2 cellular contexts compared by ENCODE assay signal in the genomic region with DNA sequence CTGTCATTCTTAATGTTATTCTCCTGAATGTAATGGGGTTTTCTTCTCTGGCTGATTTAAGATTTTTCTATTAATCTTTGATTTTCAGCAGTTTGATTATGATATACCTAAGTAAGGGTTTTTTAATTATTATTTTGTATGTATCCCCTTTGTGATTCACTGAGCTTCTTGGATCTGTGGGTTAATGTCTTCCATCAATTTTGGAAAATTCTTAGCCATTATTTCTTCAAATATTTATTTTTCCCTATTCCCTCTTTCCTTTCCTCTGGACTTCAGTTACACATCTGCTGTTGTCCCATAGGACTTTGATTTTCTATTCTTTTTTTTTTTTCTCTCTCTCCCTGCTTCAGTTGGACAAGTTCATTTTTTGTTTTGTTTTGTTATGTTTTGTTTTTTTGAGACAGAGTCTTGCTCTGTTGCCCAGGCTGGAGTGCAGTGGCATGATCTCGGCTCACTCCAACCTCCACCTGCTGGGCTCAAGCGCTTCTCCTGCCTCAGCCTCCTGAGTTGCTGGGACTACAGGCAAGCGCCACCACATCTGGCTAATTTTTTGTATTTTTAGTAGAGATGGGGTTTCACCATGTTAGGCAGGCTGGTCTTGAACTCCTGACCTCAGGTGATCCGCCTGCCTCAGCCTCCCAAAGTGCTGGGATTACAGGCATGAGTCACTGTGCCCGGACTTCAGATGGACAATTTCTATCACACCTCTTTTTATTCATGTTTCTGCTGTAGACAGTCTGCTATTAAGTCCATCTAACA.
TF ChIP-seq lines count a peak whose summit lies in the region.

No MANE protein-coding gene starts in this region.

TF ChIP-seq in GM12878, 131 proteins besides CTCF, POLR2A, EP300 and RAD21:
- no peak for TF ChIP-seq ZNF384 (IDR thresholded peaks at IDR 0.05; ENCODE audit: borderline replicate concordance, low read depth, low read length)
- TF ChIP-seq DPF2 (IDR thresholded peaks at IDR 0.05), result no peak
- no peak for TF ChIP-seq TCF7 (IDR thresholded peaks at IDR 0.05; ENCODE audit: borderline replicate concordance)
- no peak for TF ChIP-seq NR2C1 (IDR thresholded peaks at IDR 0.05)
- TF ChIP-seq BCL11A (IDR thresholded peaks at IDR 0.05; ENCODE audit: low read depth, low read length), result no peak
- TF ChIP-seq ZNF207 (IDR thresholded peaks at IDR 0.05; ENCODE audit: borderline replicate concordance), result no peak
- no peak for TF ChIP-seq RELA (IDR thresholded peaks at IDR 0.05; ENCODE audit: borderline replicate concordance, partially characterized antibody)
- TF ChIP-seq ASH2L (IDR thresholded peaks at IDR 0.05; ENCODE audit: borderline replicate concordance, low read depth), result no peak
- TF ChIP-seq ZNF217 (IDR thresholded peaks at IDR 0.05), result no peak
- TF ChIP-seq MTA2 (IDR thresholded peaks at IDR 0.05; ENCODE audit: low read depth), result no peak
- TF ChIP-seq SMAD5 (IDR thresholded peaks at IDR 0.05; ENCODE audit: low read depth), result no peak
- no peak for TF ChIP-seq IKZF1 (conservative IDR thresholded peaks at IDR 0.05)

TF ChIP-seq in HepG2, 621 proteins besides CTCF, POLR2A, EP300 and RAD21:
- 0 out of 2 replicates have a peak, but pooled peaks have one; percentile 16 for TF ChIP-seq NR2C2 (CRISPR knock-in tag; IDR thresholded peaks at IDR 0.05; ENCODE audit: borderline replicate concordance)
- no peak for TF ChIP-seq HNRNPH1 (optimal IDR thresholded peaks at IDR 0.05; ENCODE audit: low read depth, low read length)
- peak; percentile 88 for TF ChIP-seq ZNF121 (CRISPR knock-in tag; IDR thresholded peaks at IDR 0.05)
- TF ChIP-seq YY1 (IDR thresholded peaks at IDR 0.05; ENCODE audit: insufficient read depth, insufficient replicate concordance, low read depth, low read length), result no peak
- peak; percentile 77; the same call in 1 of the 2 replicates for TF ChIP-seq ZMYM2 (CRISPR knock-in tag; IDR thresholded peaks at IDR 0.05)
- TF ChIP-seq SALL1 (CRISPR knock-in tag; IDR thresholded peaks at IDR 0.05), result 0 out of 2 replicates have a peak, but pooled peaks have one; percentile 17
- 0 out of 2 replicates have a peak, but pooled peaks have one; percentile 41 for TF ChIP-seq ZNF770 (CRISPR knock-in tag; IDR thresholded peaks at IDR 0.05)
- TF ChIP-seq, protein P1, sequence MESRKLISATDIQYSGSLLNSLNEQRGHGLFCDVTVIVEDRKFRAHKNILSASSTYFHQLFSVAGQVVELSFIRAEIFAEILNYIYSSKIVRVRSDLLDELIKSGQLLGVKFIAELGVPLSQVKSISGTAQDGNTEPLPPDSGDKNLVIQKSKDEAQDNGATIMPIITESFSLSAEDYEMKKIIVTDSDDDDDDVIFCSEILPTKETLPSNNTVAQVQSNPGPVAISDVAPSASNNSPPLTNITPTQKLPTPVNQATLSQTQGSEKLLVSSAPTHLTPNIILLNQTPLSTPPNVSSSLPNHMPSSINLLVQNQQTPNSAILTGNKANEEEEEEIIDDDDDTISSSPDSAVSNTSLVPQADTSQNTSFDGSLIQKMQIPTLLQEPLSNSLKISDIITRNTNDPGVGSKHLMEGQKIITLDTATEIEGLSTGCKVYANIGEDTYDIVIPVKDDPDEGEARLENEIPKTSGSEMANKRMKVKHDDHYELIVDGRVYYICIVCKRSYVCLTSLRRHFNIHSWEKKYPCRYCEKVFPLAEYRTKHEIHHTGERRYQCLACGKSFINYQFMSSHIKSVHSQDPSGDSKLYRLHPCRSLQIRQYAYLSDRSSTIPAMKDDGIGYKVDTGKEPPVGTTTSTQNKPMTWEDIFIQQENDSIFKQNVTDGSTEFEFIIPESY (CRISPR knock-in tag; IDR thresholded peaks at IDR 0.05), result peak; percentile 71
- peak; percentile 74 for TF ChIP-seq FOSL2 (CRISPR knock-in tag; IDR thresholded peaks at IDR 0.05)
- peak; percentile 44; the same call in 1 of the 2 replicates for TF ChIP-seq RARA (CRISPR knock-in tag; IDR thresholded peaks at IDR 0.05)
- TF ChIP-seq, protein P2, sequence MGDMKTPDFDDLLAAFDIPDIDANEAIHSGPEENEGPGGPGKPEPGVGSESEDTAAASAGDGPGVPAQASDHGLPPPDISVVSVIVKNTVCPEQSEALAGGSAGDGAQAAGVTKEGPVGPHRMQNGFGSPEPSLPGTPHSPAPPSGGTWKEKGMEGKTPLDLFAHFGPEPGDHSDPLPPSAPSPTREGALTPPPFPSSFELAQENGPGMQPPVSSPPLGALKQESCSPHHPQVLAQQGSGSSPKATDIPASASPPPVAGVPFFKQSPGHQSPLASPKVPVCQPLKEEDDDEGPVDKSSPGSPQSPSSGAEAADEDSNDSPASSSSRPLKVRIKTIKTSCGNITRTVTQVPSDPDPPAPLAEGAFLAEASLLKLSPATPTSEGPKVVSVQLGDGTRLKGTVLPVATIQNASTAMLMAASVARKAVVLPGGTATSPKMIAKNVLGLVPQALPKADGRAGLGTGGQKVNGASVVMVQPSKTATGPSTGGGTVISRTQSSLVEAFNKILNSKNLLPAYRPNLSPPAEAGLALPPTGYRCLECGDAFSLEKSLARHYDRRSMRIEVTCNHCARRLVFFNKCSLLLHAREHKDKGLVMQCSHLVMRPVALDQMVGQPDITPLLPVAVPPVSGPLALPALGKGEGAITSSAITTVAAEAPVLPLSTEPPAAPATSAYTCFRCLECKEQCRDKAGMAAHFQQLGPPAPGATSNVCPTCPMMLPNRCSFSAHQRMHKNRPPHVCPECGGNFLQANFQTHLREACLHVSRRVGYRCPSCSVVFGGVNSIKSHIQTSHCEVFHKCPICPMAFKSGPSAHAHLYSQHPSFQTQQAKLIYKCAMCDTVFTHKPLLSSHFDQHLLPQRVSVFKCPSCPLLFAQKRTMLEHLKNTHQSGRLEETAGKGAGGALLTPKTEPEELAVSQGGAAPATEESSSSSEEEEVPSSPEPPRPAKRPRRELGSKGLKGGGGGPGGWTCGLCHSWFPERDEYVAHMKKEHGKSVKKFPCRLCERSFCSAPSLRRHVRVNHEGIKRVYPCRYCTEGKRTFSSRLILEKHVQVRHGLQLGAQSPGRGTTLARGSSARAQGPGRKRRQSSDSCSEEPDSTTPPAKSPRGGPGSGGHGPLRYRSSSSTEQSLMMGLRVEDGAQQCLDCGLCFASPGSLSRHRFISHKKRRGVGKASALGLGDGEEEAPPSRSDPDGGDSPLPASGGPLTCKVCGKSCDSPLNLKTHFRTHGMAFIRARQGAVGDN (CRISPR knock-in tag; IDR thresholded peaks at IDR 0.05), result peak; percentile 32
- TF ChIP-seq CHD2 (IDR thresholded peaks at IDR 0.05; ENCODE audit: low read depth, low read length), result no peak
- 0 out of 2 replicates have a peak, but pooled peaks have one; percentile 18 for TF ChIP-seq ZMYM3 (CRISPR knock-in tag; IDR thresholded peaks at IDR 0.05)
- TF ChIP-seq, protein P3, sequence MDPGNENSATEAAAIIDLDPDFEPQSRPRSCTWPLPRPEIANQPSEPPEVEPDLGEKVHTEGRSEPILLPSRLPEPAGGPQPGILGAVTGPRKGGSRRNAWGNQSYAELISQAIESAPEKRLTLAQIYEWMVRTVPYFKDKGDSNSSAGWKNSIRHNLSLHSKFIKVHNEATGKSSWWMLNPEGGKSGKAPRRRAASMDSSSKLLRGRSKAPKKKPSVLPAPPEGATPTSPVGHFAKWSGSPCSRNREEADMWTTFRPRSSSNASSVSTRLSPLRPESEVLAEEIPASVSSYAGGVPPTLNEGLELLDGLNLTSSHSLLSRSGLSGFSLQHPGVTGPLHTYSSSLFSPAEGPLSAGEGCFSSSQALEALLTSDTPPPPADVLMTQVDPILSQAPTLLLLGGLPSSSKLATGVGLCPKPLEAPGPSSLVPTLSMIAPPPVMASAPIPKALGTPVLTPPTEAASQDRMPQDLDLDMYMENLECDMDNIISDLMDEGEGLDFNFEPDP (CRISPR knock-in tag; conservative IDR thresholded peaks at IDR 0.05), result no peak
TF ChIP-seq in HepG2: peak in this region for 10.
